ENCODE assay signal across 8 cellular contexts in the genomic region with DNA sequence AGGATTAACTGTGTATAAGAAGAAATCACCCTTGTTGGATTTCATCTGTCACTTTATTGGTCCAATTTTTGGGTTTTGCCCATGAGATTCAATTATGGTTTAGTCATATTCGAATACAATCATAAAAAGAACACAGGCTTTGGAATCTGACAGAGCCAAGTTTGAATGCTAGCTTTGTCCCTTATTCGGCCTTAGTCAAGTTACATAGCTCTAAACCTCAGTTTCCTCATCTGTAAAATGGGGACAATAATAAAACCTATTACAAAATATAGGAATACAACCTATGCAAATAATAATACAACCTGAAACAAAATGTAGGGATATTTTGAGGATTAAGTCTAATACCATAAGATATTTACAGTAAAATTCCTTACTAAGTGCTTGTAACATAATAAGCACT. TPM values are rescaled to one million over a fixed set of nuclear protein-coding genes. Genes with fewer than 3 reads are reported as not detected.
"Had no signal": no experiment of that assay in that cellular context is flagged by ENCODE, and none has a peak within 500 bp of the region (broad histone marks: within the 10 kb centered on the region; RNA-seq: fewer than 3 reads in every experiment).

No MANE protein-coding gene starts in this region.

- FAIRE-seq: G401.6, GM12891, GM12892, GM18507, GM19239 had no signal

- DNase-seq: GDM1, GF-D8 had no signal

RNA-seq across cellular contexts. Expression of a gene that starts 57.7 kb away (rescaled TPM):
- total RNA-seq: G401 had no signal
